In genomic region chr3:122794779-122795673, GRCh38 we compare ENCODE assay signal across 8 cellular contexts. TPM values are rescaled to one million over a fixed set of nuclear protein-coding genes. Genes with fewer than 3 reads are reported as not detected.
DNase-seq lines count a peak whose midpoint lies in the region; ATAC-seq and TF ChIP-seq lines count a peak whose summit lies in the region.

SLC49A4 (plus strand) TSS chr3:122795069; CDS start chr3:122795193, 124 bp downstream.

- H3K27me3 ChIP-seq in endodermal cell (ENCODE audit: control insufficient read depth, insufficient read depth, low read length, poor library complexity, severe bottlenecking): no peaks in the 10 kb centered on the region

- H3K4me3 Mint-ChIP-seq in endodermal cell: no peak within 1 kb of the TSS

- peak within 1 kb of the TSS; percentile 76 for H3K9ac ChIP-seq in endodermal cell (ENCODE audit: extremely low read depth, low read length, poor library complexity, severe bottlenecking)

- H3K36me3 ChIP-seq in endodermal cell (ENCODE audit: control insufficient read depth, insufficient read depth, low read length): no peaks in the 10 kb centered on the region
- H3K36me3 ChIP-seq in mucosa of descending colon (ENCODE audit: low read depth): no peaks in the 10 kb centered on the region

- H3K36me3 Mint-ChIP-seq in endodermal cell (ENCODE audit: low read depth): peaks cover 2% of the 10 kb centered on the region

- H3K9me3 ChIP-seq in endodermal cell (ENCODE audit: control insufficient read depth, low read length) (no peaks in the 10 kb centered on the region), mucosa of descending colon (no peaks in the 10 kb centered on the region)

- peaks cover 16% of the 10 kb centered on the region for H3K4me1 Mint-ChIP-seq in endodermal cell

- H3K4me1 ChIP-seq in endodermal cell (ENCODE audit: control insufficient read depth, insufficient read depth, low read length): peaks cover 10% of the 10 kb centered on the region
- peaks cover 9% of the 10 kb centered on the region for H3K4me1 ChIP-seq in mucosa of descending colon (ENCODE audit: low read depth)

- H3K4me3 ChIP-seq in AG09309 (ENCODE audit: control insufficient read depth, low read depth, low read length): peak within 1 kb of the TSS; percentile 80
- H3K4me3 ChIP-seq in endodermal cell (ENCODE audit: low read length): peak within 1 kb of the TSS; percentile 91
- H3K4me3 ChIP-seq in mucosa of descending colon: peak within 1 kb of the TSS; percentile 58

- ATAC-seq in GM19395 (IDR thresholded peaks at IDR 0.05; ENCODE audit: unreplicated experiment) (peak; percentile 67), HG03565 (IDR thresholded peaks at IDR 0.05; ENCODE audit: unreplicated experiment) (peak; percentile 63), mucosa of descending colon (peak; percentile 91)

- H3K27ac Mint-ChIP-seq in endodermal cell: peak within 1 kb of the TSS; percentile 99

- peak within 1 kb of the TSS; percentile 87 for H3K27ac ChIP-seq in endodermal cell (ENCODE audit: low read depth, low read length)

- peaks cover 21% of the 10 kb centered on the region for H3K27me3 Mint-ChIP-seq in endodermal cell (ENCODE audit: insufficient read depth)

- intact Hi-C loops in mucosa of descending colon (cut with DNase I, micrococcal nuclease): no loop called here

- WGBS in endodermal cell (ENCODE audit: insufficient coverage in 1 of 2, insufficient read length in 1 of 2), 2 experiments: 0% methylated on average over 31 to 84 of the region's 84 CpGs

- TF ChIP-seq CTCF in AG09309 (IDR thresholded peaks at IDR 0.05; ENCODE audit: control insufficient read depth, insufficient read depth, low read depth, low read length, missing control alignments) (no peak), endodermal cell (conservative IDR thresholded peaks at IDR 0.05) (no peak), mucosa of descending colon (IDR thresholded peaks at IDR 0.05) (no peak)

- DNase-seq in AG09309 (ENCODE audit: low read depth) (no peak), endodermal cell (peak; percentile 97), mucosa of descending colon (peak; percentile 75 to 89 (median 88)), NCI-H146 treated with DMSO at 0.1 percent for 48 hours (lab: John Stamatoyannopoulos, UW; ENCODE audit: unreplicated experiment) (no peak)
- peak; percentile 40 to 47 for DNase-seq in activated CD4-positive, alpha-beta T cell treated with anti-CD3 and anti-CD28 coated beads, Interleukin-2, amount 50 U/mL, for 4 hours
- DNase-seq in stimulated activated CD8-positive, alpha-beta memory T cell treated with anti-CD3 and anti-CD28 coated beads, Interleukin-4, amount 100 ng/mL, for 24 hours (ENCODE audit: low read depth): peak; percentile 57

- H3K9me3 Mint-ChIP-seq in endodermal cell: no peaks in the 10 kb centered on the region

RNA-seq across cellular contexts. Expression of gene SLC49A4, which starts in this region (rescaled TPM):
- total RNA-seq in endodermal cell (10 to 100 TPM; 12.2 to 14.9 TPM), mucosa of descending colon (10 to 100 TPM; 16.4 to 27.7 (median 22.9) TPM)
- polyA plus RNA-seq in endodermal cell (2013, experiment 1 of 2): 12.0 TPM
- polyA plus RNA-seq in endodermal cell (2013, experiment 2 of 2): 11.1 TPM

Comparison
In these comparisons a context has a peak if more than half of its experiments do, and no peak if none do; other contexts are left out.
1. DNase-seq: peak in activated CD4-positive, alpha-beta T cell treated with anti-CD3 and anti-CD28 coated beads, Interleukin-2, amount 50 U/mL, for 4 hours (2 of 2), endodermal cell (single experiment), mucosa of descending colon (3 of 3) and stimulated activated CD8-positive, alpha-beta memory T cell treated with anti-CD3 and anti-CD28 coated beads, Interleukin-4, amount 100 ng/mL, for 24 hours (single experiment); none in AG09309 (single experiment) and NCI-H146 treated with DMSO at 0.1 percent for 48 hours (single experiment).
2. Peak in every context shown above with its lines, with median percentiles within 50 percentile points of each other: H3K4me3 ChIP-seq and ATAC-seq.